In the genomic region with DNA sequence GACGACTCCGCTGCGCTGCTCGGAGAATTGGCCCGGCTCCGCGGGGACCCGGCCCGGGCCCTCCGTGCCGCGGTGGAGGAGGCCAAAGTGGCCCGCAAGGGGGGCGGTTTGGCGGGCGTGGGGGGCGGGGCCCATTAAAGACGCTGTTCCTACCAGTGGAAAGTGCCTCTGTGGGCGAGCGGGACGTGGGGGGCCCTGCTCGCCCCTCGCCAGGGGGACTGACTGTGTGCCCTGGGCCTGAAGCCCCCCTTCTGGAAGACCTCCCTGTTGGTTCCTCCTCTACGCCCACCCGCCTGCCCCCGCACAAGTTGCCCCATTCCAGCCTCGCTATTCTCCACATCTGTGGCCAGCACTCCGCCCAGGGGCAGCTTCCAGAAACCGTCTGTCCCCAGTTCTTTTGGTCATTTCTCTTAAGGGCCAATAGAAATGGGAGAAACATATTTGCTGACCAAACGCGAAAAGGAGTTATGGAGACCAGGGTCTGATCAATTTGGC, we compare ENCODE assay signal across 6 cellular contexts. TPM values are rescaled to one million over a fixed set of nuclear protein-coding genes. Genes with fewer than 3 reads are reported as not detected.
DNase-seq lines count a peak whose midpoint lies in the region; ATAC-seq, FAIRE-seq and TF ChIP-seq lines count a peak whose summit lies in the region.

No MANE protein-coding gene starts in this region.

- TF ChIP-seq POLR2A in GM12891 (IDR thresholded peaks at IDR 0.05; ENCODE audit: low read depth, low read length) = no peak
- TF ChIP-seq POLR2A in K562 (conservative IDR thresholded peaks at IDR 0.05) = no peak

- H3K4me1 Mint-ChIP-seq in nephron progenitor cell = peaks cover 54% of the 10 kb centered on the region

- peaks cover 17 to 63% of the 10 kb centered on the region in 2 experiments; a peak in 4 of 5 replicates for H3K4me1 ChIP-seq in K562 (replicated peaks in 1 of 2; ENCODE audit: control insufficient read depth in 2 of 2, insufficient read depth in 2 of 2, low read length in 2 of 2)

- no peak overlapping the region for H3K27ac ChIP-seq in K562 (ENCODE audit: extremely low read depth, low read depth, low read length)

- CTCF ChIA-PET in K562 (lab: Yijun Ruan, JAX; ENCODE audit: low intra/inter-chr PET ratio) = no interaction called here

- in situ Hi-C loops in K562 (cut with MboI) = no loop called here

- no peak for ATAC-seq in K562
- no peak for ATAC-seq in HG02970 (IDR thresholded peaks at IDR 0.05; ENCODE audit: low FRiP score, unreplicated experiment)

- peak overlapping the region in 1 of 2 experiments; percentile 68; a peak in 1 of 4 replicates for H3K9ac ChIP-seq in K562 (ENCODE audit: insufficient read depth in 1 of 2, low read depth in 2 of 2, low read length in 2 of 2)

- intact Hi-C loops in K562 (cut with micrococcal nuclease) = loop anchor here (5.0 kb wide), 2 partner anchors 35 to 45 kb away; a partner anchor contains a TSS

- DNase-seq in GM12891 (ENCODE audit: insufficient read length, low spot score) = no peak
- DNase-seq in K562 (ENCODE audit: extremely low read depth in 1 of 4, low spot score in 3 of 4) = no peak
- DNase-seq in nephron progenitor cell = no peak
- no peak for DNase-seq in NCI-H2081 treated with DMSO at 0.1 percent for 48 hours (lab: John Stamatoyannopoulos, UW)
- no peak for DNase-seq in GM03348 (ENCODE audit: low spot score)

- TF ChIP-seq RAD21 in K562 (CRISPR knock-in tag; conservative IDR thresholded peaks at IDR 0.05 in 1 of 2, IDR thresholded peaks at IDR 0.05 in 1 of 2) = no peak

- peak overlapping the region; percentile 76; the same call in 1 of the 2 replicates for H3K4me2 ChIP-seq in K562 (ENCODE audit: insufficient read depth, low read length)

- H3K9me3 ChIP-seq in K562 (replicated peaks; ENCODE audit: control insufficient read depth, insufficient read depth, low read depth, low read length) = no peaks in the 10 kb centered on the region

- no peak for TF ChIP-seq EP300 in K562 (IDR thresholded peaks at IDR 0.05; ENCODE audit: low read length)

- no peak overlapping the region for H3K4me3 ChIP-seq in K562

- peaks cover 7% of the 10 kb centered on the region; the same call in 2 of the 3 replicates for H3K79me2 ChIP-seq in K562 (ENCODE audit: control insufficient read depth, insufficient read depth, low read length)

- H3K27ac Mint-ChIP-seq in nephron progenitor cell = no peak overlapping the region

- POLR2A ChIA-PET in K562 (lab: Yijun Ruan, JAX) = interaction anchor here (1.0 to 4.2 kb wide), 3 partner anchors 16 to 84 kb away, joined by 3 to 21 read pairs (median 3); a partner anchor contains a TSS

- FAIRE-seq in GM12891 (lab: Jason Lieb, UNC) (peak; percentile 38), K562 (lab: Jason Lieb, UNC) (no peak)

- TF ChIP-seq CTCF in K562 (IDR thresholded peaks at IDR 0.05 in 2 of 3, conservative IDR thresholded peaks at IDR 0.05 in 1 of 3; ENCODE audit: insufficient read depth in 2 of 3, low read depth in 1 of 3, low read length in 3 of 3) (no peak), nephron progenitor cell (IDR thresholded peaks at IDR 0.05) (no peak)

- H3K27me3 Mint-ChIP-seq in nephron progenitor cell (ENCODE audit: low read depth, poor library complexity) = peaks cover 55% of the 10 kb centered on the region

- no peaks in the 10 kb centered on the region for H3K27me3 ChIP-seq in K562 (ENCODE audit: control insufficient read depth in 2 of 2, insufficient read depth in 2 of 2, low read length in 2 of 2)

- no peaks in the 10 kb centered on the region for H3K36me3 ChIP-seq in K562 (ENCODE audit: control insufficient read depth, insufficient read depth, low read length)

- WGBS in K562 (ENCODE audit: insufficient coverage, low coverage, missing lambda C conversion rate) = 58% methylated on average over 3 of the region's 31 CpGs

- no peaks in the 10 kb centered on the region for H3K36me3 Mint-ChIP-seq in nephron progenitor cell (ENCODE audit: low read depth)

- no peaks in the 10 kb centered on the region for H4K20me1 ChIP-seq in K562 (replicated peaks; ENCODE audit: control insufficient read depth, insufficient read depth, low read length)

- peak overlapping the region; percentile 86 for H3K4me3 Mint-ChIP-seq in nephron progenitor cell

- H3K9me3 Mint-ChIP-seq in nephron progenitor cell = no peaks in the 10 kb centered on the region

- H3K9me1 ChIP-seq in K562 (ENCODE audit: control insufficient read depth, insufficient read depth, low read length) = peaks cover 3% of the 10 kb centered on the region

- no peak overlapping the region for H2AFZ ChIP-seq in K562 (ENCODE audit: low read depth, low read length)

- BruUV-seq in K562 (replicated peaks; lab: Mats Ljungman, UMichigan) = no TSS peak

RNA-seq across cellular contexts. Expression of a gene that starts 1.9 kb away (rescaled TPM):
- 31.0 TPM for polyA plus RNA-seq in GM12891 (2012; ENCODE audit: low read depth, missing spikeins)
- 5.6 and 12.1 TPM in 2 replicates for total RNA-seq in K562 (2011; cell fraction: chromatin; rRNA removed; ENCODE audit: low replicate concordance)
- total RNA-seq in K562 (2011; cell fraction: nucleolus; rRNA removed) = 6.7 and 7.5 TPM in 2 replicates
- total RNA-seq in K562 (2011; cell fraction: nucleoplasm; rRNA removed) = 7.7 and 14.8 TPM in 2 replicates
- total RNA-seq in K562 (2014; rRNA removed) = 3.0 and 3.5 TPM in 2 replicates
- 2.7 and 3.2 TPM in 2 replicates for total RNA-seq in K562 (2014; rRNA removed; fragmentation: Illumina TruSeq; extraction: Trizol)
- total RNA-seq in K562 (2015; rRNA removed; fragmentation: Illumina TruSeq; extraction: Trizol) = 2.2 and 3.3 TPM in 2 replicates
- total RNA-seq in K562 (2021) = 4.4 and 5.8 TPM in 2 replicates
- polyA plus RNA-seq in K562 (2011; rRNA removed) = 4.7 and 10.4 TPM in 2 replicates
- polyA plus RNA-seq in K562 (2011; cell fraction: cytosol; rRNA removed) = 5.5 and 8.1 TPM in 2 replicates
- 23.3 and 26.0 TPM in 2 replicates for polyA plus RNA-seq in K562 (2011; cell fraction: nucleus; rRNA removed)
- polyA plus RNA-seq in K562 (2012) = 6.5 and 7.3 TPM in 2 replicates
- 6.1 and 7.5 TPM in 2 replicates for polyA plus RNA-seq in K562 (2014; fragmentation: Illumina TruSeq; extraction: Trizol)
- polyA plus RNA-seq in K562 (2014; fragmentation: Nextera tagmentation; extraction: Ambion mirVana) = 1 to 10 TPM; 1.2 to 1.4 TPM
- 3.2 and 3.4 TPM in 2 replicates for polyA plus RNA-seq in K562 (2014; rRNA removed)
- 2.2 and 3.4 TPM in 2 replicates for polyA minus RNA-seq in K562 (2011; rRNA and poly(A)+ RNA removed)
- 1.9 and 3.9 TPM in 2 replicates for polyA minus RNA-seq in K562 (2011; cell fraction: cytosol; rRNA and poly(A)+ RNA removed)
- 2.7 and 5.2 TPM in 2 replicates for polyA minus RNA-seq in K562 (2011; cell fraction: nucleus; rRNA and poly(A)+ RNA removed)

RNA-seq across cellular contexts. Expression of a gene that starts 2.2 kb away (rescaled TPM):
- polyA plus RNA-seq in GM12891 (2012; ENCODE audit: low read depth, missing spikeins) = 6.7 TPM
- 2.0 and 9.0 TPM in 2 replicates for total RNA-seq in K562 (2011; cell fraction: chromatin; rRNA removed; ENCODE audit: low replicate concordance)
- total RNA-seq in K562 (2011; cell fraction: nucleolus; rRNA removed) = 8.3 and 8.8 TPM in 2 replicates
- total RNA-seq in K562 (2011; cell fraction: nucleoplasm; rRNA removed) = 3.4 and 4.8 TPM in 2 replicates
- total RNA-seq in K562 (2014; rRNA removed) (5.9 and 6.7 TPM in 2 replicates), K562 (2014; rRNA removed; fragmentation: Illumina TruSeq; extraction: Trizol) (1.1 and 1.5 TPM in 2 replicates), K562 (2015; rRNA removed; fragmentation: Illumina TruSeq; extraction: Trizol) (2.7 and 3.2 TPM in 2 replicates), K562 (2021) (6.9 and 7.6 TPM in 2 replicates)
- polyA plus RNA-seq in K562 (2011; rRNA removed) (1.3 and 2.5 TPM in 2 replicates), K562 (2014; fragmentation: Illumina TruSeq; extraction: Trizol) (3.0 and 5.0 TPM in 2 replicates), K562 (2014; fragmentation: Nextera tagmentation; extraction: Ambion mirVana) (under 1 TPM in 1 of 2 experiments, not detected in 1; 0.03 TPM), K562 (2014; rRNA removed) (4.0 and 4.5 TPM in 2 replicates)
- 2.4 and 5.5 TPM in 2 replicates for polyA plus RNA-seq in K562 (2011; cell fraction: cytosol; rRNA removed)
- polyA plus RNA-seq in K562 (2011; cell fraction: nucleus; rRNA removed) = 3.8 and 4.2 TPM in 2 replicates
- 4.7 and 5.8 TPM in 2 replicates for polyA plus RNA-seq in K562 (2012)
- 1.9 and 2.1 TPM in 2 replicates for polyA minus RNA-seq in K562 (2011; rRNA and poly(A)+ RNA removed)
- polyA minus RNA-seq in K562 (2011; cell fraction: cytosol; rRNA and poly(A)+ RNA removed) = 2.9 and 3.5 TPM in 2 replicates
- polyA minus RNA-seq in K562 (2011; cell fraction: nucleus; rRNA and poly(A)+ RNA removed) = 5.5 and 7.4 TPM in 2 replicates

RNA-seq across cellular contexts. Expression of a gene that starts 7.4 kb away (rescaled TPM):
- polyA plus RNA-seq in GM12891 (2012; ENCODE audit: low read depth, missing spikeins) = 8.2 TPM
- total RNA-seq in K562 (2011; cell fraction: chromatin; rRNA removed; ENCODE audit: low replicate concordance) = 8.4 and 14.2 TPM in 2 replicates
- total RNA-seq in K562 (2011; cell fraction: nucleolus; rRNA removed) = 9.3 and 9.7 TPM in 2 replicates
- total RNA-seq in K562 (2011; cell fraction: nucleoplasm; rRNA removed) = 10.6 and 13.7 TPM in 2 replicates
- total RNA-seq in K562 (2014; rRNA removed) (4.7 and 5.0 TPM in 2 replicates), K562 (2014; rRNA removed; fragmentation: Illumina TruSeq; extraction: Trizol) (4.8 and 5.1 TPM in 2 replicates), K562 (2015; rRNA removed; fragmentation: Illumina TruSeq; extraction: Trizol) (6.3 and 6.6 TPM in 2 replicates), K562 (2021) (4.5 and 4.9 TPM in 2 replicates)
- polyA plus RNA-seq in K562 (2011; rRNA removed) (7.5 and 7.6 TPM in 2 replicates), K562 (2014; fragmentation: Illumina TruSeq; extraction: Trizol) (11.5 and 12.3 TPM in 2 replicates), K562 (2014; fragmentation: Nextera tagmentation; extraction: Ambion mirVana) (10 to 100 TPM in 1 of 2 experiments, 1 to 10 TPM in 1; 8.2 to 11.3 TPM), K562 (2014; rRNA removed) (6.8 and 7.9 TPM in 2 replicates)
- polyA plus RNA-seq in K562 (2011; cell fraction: cytosol; rRNA removed) = 12.9 and 14.1 TPM in 2 replicates
- 5.5 and 7.4 TPM in 2 replicates for polyA plus RNA-seq in K562 (2011; cell fraction: nucleus; rRNA removed)
- 10.8 and 11.7 TPM in 2 replicates for polyA plus RNA-seq in K562 (2012)
- 3.7 and 4.7 TPM in 2 replicates for polyA minus RNA-seq in K562 (2011; rRNA and poly(A)+ RNA removed)
- 2.6 and 2.8 TPM in 2 replicates for polyA minus RNA-seq in K562 (2011; cell fraction: cytosol; rRNA and poly(A)+ RNA removed)
- polyA minus RNA-seq in K562 (2011; cell fraction: nucleus; rRNA and poly(A)+ RNA removed) = 2.2 and 3.1 TPM in 2 replicates

RNA-seq across cellular contexts. Expression of a gene that starts 8.8 kb away (rescaled TPM):
- not detected for polyA plus RNA-seq in GM12891 (2012; ENCODE audit: low read depth, missing spikeins)
- not detected in 2 replicates for total RNA-seq in K562 (2011; cell fraction: chromatin; rRNA removed; ENCODE audit: low replicate concordance)
- not detected in 2 replicates for total RNA-seq in K562 (2011; cell fraction: nucleolus; rRNA removed)
- total RNA-seq in K562 (2011; cell fraction: nucleoplasm; rRNA removed) = not detected in 2 replicates
- total RNA-seq in K562 (2014; rRNA removed) (not detected in 2 replicates), K562 (2014; rRNA removed; fragmentation: Illumina TruSeq; extraction: Trizol) (not detected in 2 replicates), K562 (2015; rRNA removed; fragmentation: Illumina TruSeq; extraction: Trizol) (not detected in 2 replicates), K562 (2021) (not detected in 2 replicates)
- polyA plus RNA-seq in K562 (2011; rRNA removed) (not detected in 2 replicates), K562 (2014; fragmentation: Illumina TruSeq; extraction: Trizol) (not detected in 2 replicates), K562 (2014; fragmentation: Nextera tagmentation; extraction: Ambion mirVana) (not detected), K562 (2014; rRNA removed) (not detected in 2 replicates)
- polyA plus RNA-seq in K562 (2011; cell fraction: cytosol; rRNA removed) = not detected in 2 replicates
- polyA plus RNA-seq in K562 (2011; cell fraction: nucleus; rRNA removed) = not detected in 2 replicates
- polyA plus RNA-seq in K562 (2012) = not detected in 2 replicates
- polyA minus RNA-seq in K562 (2011; rRNA and poly(A)+ RNA removed) = not detected in 2 replicates
- not detected in 2 replicates for polyA minus RNA-seq in K562 (2011; cell fraction: cytosol; rRNA and poly(A)+ RNA removed)
- not detected in 2 replicates for polyA minus RNA-seq in K562 (2011; cell fraction: nucleus; rRNA and poly(A)+ RNA removed)

RNA-seq across cellular contexts. Expression of a gene that starts 12.0 kb away (rescaled TPM):
- not detected for polyA plus RNA-seq in GM12891 (2012; ENCODE audit: low read depth, missing spikeins)
- total RNA-seq in K562 (2011; cell fraction: chromatin; rRNA removed; ENCODE audit: low replicate concordance) = not detected in 2 replicates
- total RNA-seq in K562 (2011; cell fraction: nucleolus; rRNA removed) = not detected in 2 replicates
- total RNA-seq in K562 (2011; cell fraction: nucleoplasm; rRNA removed) = not detected in 2 replicates
- not detected in 2 replicates for total RNA-seq in K562 (2014; rRNA removed)
- total RNA-seq in K562 (2014; rRNA removed; fragmentation: Illumina TruSeq; extraction: Trizol) = not detected in 2 replicates
- not detected in 2 replicates for total RNA-seq in K562 (2015; rRNA removed; fragmentation: Illumina TruSeq; extraction: Trizol)
- not detected in 2 replicates for total RNA-seq in K562 (2021)
- polyA plus RNA-seq in K562 (2011; rRNA removed) = not detected in 2 replicates
- polyA plus RNA-seq in K562 (2011; cell fraction: cytosol; rRNA removed) = 0.07 TPM in 1 of 2 replicates, not detected in the other
- not detected in 2 replicates for polyA plus RNA-seq in K562 (2011; cell fraction: nucleus; rRNA removed)
- polyA plus RNA-seq in K562 (2012) = not detected in 2 replicates
- polyA plus RNA-seq in K562 (2014; fragmentation: Illumina TruSeq; extraction: Trizol) = not detected in 2 replicates
- not detected for polyA plus RNA-seq in K562 (2014; fragmentation: Nextera tagmentation; extraction: Ambion mirVana)
- polyA plus RNA-seq in K562 (2014; rRNA removed) = not detected in 2 replicates
- not detected in 2 replicates for polyA minus RNA-seq in K562 (2011; rRNA and poly(A)+ RNA removed)
- not detected in 2 replicates for polyA minus RNA-seq in K562 (2011; cell fraction: cytosol; rRNA and poly(A)+ RNA removed)
- polyA minus RNA-seq in K562 (2011; cell fraction: nucleus; rRNA and poly(A)+ RNA removed) = not detected in 2 replicates
